2 cellular contexts compared by ENCODE assay signal in genomic region chr14:64340560-64341196, GRCh38.
TF ChIP-seq lines count a peak whose summit lies in the region.

No MANE protein-coding gene starts in this region.

TF ChIP-seq in HEK293, 187 proteins besides CTCF, POLR2A, EP300 and RAD21:
- TF ChIP-seq ZNF561 (tag by site-specific recombination; IDR thresholded peaks at IDR 0.05; ENCODE audit: borderline replicate concordance) (0 out of 2 replicates have a peak, but pooled peaks have one; percentile 37), SETDB1 (IDR thresholded peaks at IDR 0.05; ENCODE audit: insufficient read length, low read length) (peak; percentile 91), ZNF837 (tag by site-specific recombination; IDR thresholded peaks at IDR 0.05) (no peak), ZNF341 (tag by site-specific recombination; IDR thresholded peaks at IDR 0.05; ENCODE audit: low read depth) (0 out of 2 replicates have a peak, but pooled peaks have one; percentile 13)

TF ChIP-seq in GM12878, 131 proteins besides CTCF, POLR2A, EP300 and RAD21:
- TF ChIP-seq REST (IDR thresholded peaks at IDR 0.05; ENCODE audit: low read depth, low read length) (no peak), CBX5 (IDR thresholded peaks at IDR 0.05; ENCODE audit: low read depth) (0 out of 2 replicates have a peak, but pooled peaks have one; percentile 55)
TF ChIP-seq in GM12878: peak in this region for 1.
